In the genomic region with DNA sequence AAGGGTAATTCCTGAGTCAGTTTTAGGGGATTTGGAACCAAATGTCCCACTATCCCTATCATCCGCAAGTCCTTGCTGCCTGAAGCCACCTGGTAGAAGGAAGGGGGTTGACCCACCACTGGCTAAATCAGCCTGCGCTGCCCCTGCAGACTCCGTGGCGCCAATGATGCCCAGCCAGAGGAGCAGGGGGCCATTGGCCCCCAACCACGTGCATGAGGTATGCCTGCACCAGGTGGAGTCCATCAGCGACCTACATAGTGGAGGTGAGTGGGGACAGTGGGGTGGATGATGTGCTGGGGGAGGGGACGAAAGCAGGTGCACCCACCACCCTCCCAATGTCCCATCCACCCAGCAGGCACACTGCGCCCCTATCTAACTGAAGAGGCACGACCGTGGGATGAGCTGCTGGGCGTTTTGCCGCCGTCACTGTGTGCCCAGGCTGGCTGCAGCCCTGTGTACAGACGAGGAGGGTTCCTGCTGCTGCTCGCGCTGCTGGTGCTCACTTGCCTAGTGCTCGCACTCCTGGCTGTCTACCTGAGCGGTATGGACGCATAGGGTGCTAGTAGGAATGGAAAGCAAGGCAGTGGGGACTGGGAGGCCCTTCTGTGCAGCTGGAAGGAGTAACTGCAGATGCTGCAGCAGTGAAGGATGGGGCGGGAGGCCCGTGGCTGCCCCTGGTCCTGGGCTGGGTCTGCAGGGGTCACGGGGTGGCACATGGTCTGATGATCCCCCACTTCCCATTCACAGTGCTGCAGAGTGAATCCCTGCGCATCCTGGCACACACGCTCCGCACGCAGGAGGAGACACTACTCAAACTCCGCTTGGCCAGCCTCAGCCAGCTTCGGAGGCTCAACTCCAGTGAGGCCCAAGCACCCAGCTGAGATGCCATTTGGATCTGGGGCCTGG, we compare ENCODE assay signal across 21 cellular contexts. TPM values are rescaled to one million over a fixed set of nuclear protein-coding genes. Genes with fewer than 3 reads are reported as not detected.
"Had no signal": no experiment of that assay in that cellular context is flagged by ENCODE, and none has a peak within 500 bp of the region (broad histone marks: within the 10 kb centered on the region; RNA-seq: fewer than 3 reads in every experiment).

No MANE protein-coding gene starts in this region.

- H3K4me3 ChIP-seq: lung, ovary had no signal

- H3K27me3 ChIP-seq: ovary had no signal

- H3K27me3 Mint-ChIP-seq: activated naive CD8-positive, alpha-beta T cell; brain had no signal

- H3K4me3 Mint-ChIP-seq: activated naive CD8-positive, alpha-beta T cell; mesothelial cell of epicardium had no signal

- H3K9me3 ChIP-seq: ovary had no signal

- DNase-seq: activated CD4-positive, alpha-beta T cell treated with anti-CD3 and anti-CD28 coated beads, Interleukin-2, amount 50 U/mL, for 1 hour; activated CD4-positive, CD25-positive, alpha-beta regulatory T cell; activated gamma-delta T cell treated with Interleukin-2 at 50 U/mL for 16 hours; activated T-cell treated with anti-CD3 and anti-CD28 coated beads, Interleukin-2, amount 50 U/mL, for 1 hour; amniotic stem cell; cortex of kidney; effector CD8-positive, alpha-beta T cell; foreskin melanocyte; left cardiac atrium; stimulated activated CD4-positive, alpha-beta T cell treated with anti-CD3 and anti-CD28 coated beads, Interleukin-12 subunit alpha, Interleukin-12 subunit beta, amount 100 ng/mL, for 4 hours; stimulated activated CD4-positive, alpha-beta T cell treated with anti-CD3 and anti-CD28 coated beads, Interleukin-2, amount 100 ng/mL, for 24 hours; stimulated activated naive CD4-positive, alpha-beta T cell; trophoblast cell had no signal

- H3K9me3 Mint-ChIP-seq: brain, mesothelial cell of epicardium, neural crest cell had no signal

- H3K36me3 Mint-ChIP-seq: brain had no signal

- H3K27ac ChIP-seq: ovary had no signal

- H3K36me3 ChIP-seq: ovary had no signal

- H3K27ac Mint-ChIP-seq: activated naive CD8-positive, alpha-beta T cell; mesothelial cell of epicardium had no signal

RNA-seq across cellular contexts. Expression of gene LSMEM2, which starts 7.7 kb away (rescaled TPM):
- total RNA-seq: fibroblast of lung, neural crest cell, pulmonary artery endothelial cell had no signal
- polyA plus RNA-seq: fibroblast of lung had no signal
